38 cellular contexts compared by ENCODE assay signal in genomic region chrX:27924718-27925117, GRCh38. TPM values are rescaled to one million over a fixed set of nuclear protein-coding genes. Genes with fewer than 3 reads are reported as not detected.
"Had no signal": no experiment of that assay in that cellular context is flagged by ENCODE, and none has a peak within 500 bp of the region (broad histone marks: within the 10 kb centered on the region; RNA-seq: fewer than 3 reads in every experiment).

No MANE protein-coding gene starts in this region.

- H3K9me3 ChIP-seq: adrenal gland had no signal

- H3K4me3 Mint-ChIP-seq: activated B cell treated with CpG ODN at 0.5 μM for 24 hours; activated CD4-positive, alpha-beta memory T cell treated with anti-CD3 and anti-CD28 coated beads for 36 hours; activated CD4-positive, alpha-beta T cell treated with anti-CD3 and anti-CD28 coated beads, Interleukin-2, amount 10 ng/mL, durations not matched to agents 24 days and 14 days; activated CD8-positive, alpha-beta T cell treated with anti-CD3 and anti-CD28 coated beads for 36 hours; activated naive CD4-positive, alpha-beta T cell treated with anti-CD3 and anti-CD28 coated beads for 36 hours; activated naive CD8-positive, alpha-beta T cell treated with anti-CD3 and anti-CD28 coated beads for 36 hours; activated T-cell treated with anti-CD3 and anti-CD28 coated beads, Interleukin-2, amount 50 U/mL, for 4 hours; activated T-cell treated with anti-CD3 and anti-CD28 coated beads, Interleukin-2, amount 50 U/mL, for 72 hours; activated T-helper 1 cell treated with anti-CD3 and anti-CD28 coated beads, Interleukin-12 subunit alpha, Interleukin-12 subunit beta, Interleukin-2, Interleukin-4 antibody, amounts not matched to agents 30 ng/mL and 10 ng/mL and 1 ng/mL, durations not matched to agents 14 hours and 24 hours and 36 hours; activated T-helper 17 cell treated with anti-CD3 and anti-CD28 coated beads, Interleukin-2, amount 50 U/mL, for 72 hours; brain; central memory CD8-positive, alpha-beta T cell; T-helper 1 cell treated with Interleukin-12 subunit alpha and Interleukin-12 subunit beta and Interleukin-4 antibody, amounts not matched to agents 30 μg/mL and 1 μg/mL, for 36 hours; T-helper 2 cell treated with Interferon-gamma antibody and Interleukin-4, amounts not matched to agents 5 μg/mL and 100 μg/mL, for 36 hours had no signal

- H3K27me3 Mint-ChIP-seq: activated B cell treated with CpG ODN at 0.5 μM for 24 hours; activated CD4-positive, alpha-beta memory T cell treated with anti-CD3 and anti-CD28 coated beads for 36 hours; activated CD4-positive, alpha-beta T cell treated with anti-CD3 and anti-CD28 coated beads, Interleukin-2, amount 10 ng/mL, durations not matched to agents 24 days and 14 days; activated CD8-positive, alpha-beta T cell treated with anti-CD3 and anti-CD28 coated beads for 36 hours; activated naive CD8-positive, alpha-beta T cell treated with anti-CD3 and anti-CD28 coated beads for 36 hours; activated T-helper 17 cell treated with anti-CD3 and anti-CD28 coated beads, Interleukin-2, amount 50 U/mL, for 72 hours; brain; central memory CD8-positive, alpha-beta T cell had no signal

- H3K36me3 Mint-ChIP-seq: activated CD4-positive, alpha-beta memory T cell treated with anti-CD3 and anti-CD28 coated beads for 36 hours; activated naive CD4-positive, alpha-beta T cell treated with anti-CD3 and anti-CD28 coated beads, Interleukin-2, amount 50 U/mL, for 72 hours; activated naive CD8-positive, alpha-beta T cell treated with anti-CD3 and anti-CD28 coated beads for 36 hours; brain had no signal

- H3K27ac ChIP-seq: adrenal gland, cardiac muscle cell, VCaP had no signal

- H3K4me1 Mint-ChIP-seq: activated B cell treated with CpG ODN at 0.5 μM for 24 hours; activated CD4-positive, alpha-beta T cell treated with anti-CD3 and anti-CD28 coated beads, Interleukin-2, amount 10 ng/mL, durations not matched to agents 24 days and 14 days; activated naive CD8-positive, alpha-beta T cell treated with anti-CD3 and anti-CD28 coated beads for 36 hours; activated T-helper 17 cell treated with anti-CD3 and anti-CD28 coated beads, Interleukin-2, amount 50 U/mL, for 72 hours; brain; central memory CD8-positive, alpha-beta T cell had no signal

- H3K4me3 ChIP-seq: adrenal gland, cardiac muscle cell had no signal

- H3K4me1 ChIP-seq: adrenal gland had no signal

- H3K27ac Mint-ChIP-seq: activated B cell treated with CpG ODN at 0.5 μM for 24 hours; activated CD4-positive, alpha-beta memory T cell treated with anti-CD3 and anti-CD28 coated beads for 36 hours; activated CD4-positive, alpha-beta T cell treated with anti-CD3 and anti-CD28 coated beads, Interleukin-2, amount 10 ng/mL, durations not matched to agents 24 days and 14 days; activated CD8-positive, alpha-beta T cell treated with anti-CD3 and anti-CD28 coated beads for 36 hours; activated naive CD4-positive, alpha-beta T cell treated with anti-CD3 and anti-CD28 coated beads for 36 hours; activated naive CD4-positive, alpha-beta T cell treated with anti-CD3 and anti-CD28 coated beads, Interleukin-2, amount 50 U/mL, for 72 hours; activated naive CD8-positive, alpha-beta T cell treated with anti-CD3 and anti-CD28 coated beads for 36 hours; activated T-cell treated with anti-CD3 and anti-CD28 coated beads, Interleukin-2, amount 50 U/mL, for 72 hours; activated T-helper 1 cell treated with anti-CD3 and anti-CD28 coated beads, Interleukin-12 subunit alpha, Interleukin-12 subunit beta, Interleukin-2, Interleukin-4 antibody, amounts not matched to agents 30 ng/mL and 10 ng/mL and 1 ng/mL, durations not matched to agents 14 hours and 24 hours and 36 hours; activated T-helper 17 cell treated with anti-CD3 and anti-CD28 coated beads, Interleukin-2, amount 50 U/mL, for 72 hours; brain; T-helper 1 cell treated with Interleukin-12 subunit alpha and Interleukin-12 subunit beta and Interleukin-4 antibody, amounts not matched to agents 30 μg/mL and 1 μg/mL, for 36 hours; T-helper 2 cell treated with Interferon-gamma antibody and Interleukin-4, amounts not matched to agents 5 μg/mL and 100 μg/mL, for 36 hours had no signal

- H3K27me3 ChIP-seq: adrenal gland, cardiac muscle cell had no signal

- DNase-seq: activated B cell treated with CpG ODN at 0.5 μM for 24 hours; activated CD4-positive, alpha-beta memory T cell treated with anti-CD3 and anti-CD28 coated beads for 36 hours; activated CD4-positive, alpha-beta T cell treated with anti-CD3 and anti-CD28 coated beads for 4 hours; activated CD4-positive, alpha-beta T cell treated with anti-CD3 and anti-CD28 coated beads, Interleukin-2, amount 10 ng/mL, durations not matched to agents 24 days and 14 days; activated CD4-positive, alpha-beta T cell treated with anti-CD3 and anti-CD28 coated beads, Interleukin-2, amount 50 U/mL, for 1 hour; activated CD4-positive, alpha-beta T cell treated with anti-CD3 and anti-CD28 coated beads, Interleukin-2, amount 50 U/mL, for 4 hours; activated CD4-positive, CD25-positive, alpha-beta regulatory T cell treated with anti-CD3 and anti-CD28 coated beads, Interleukin-2, amount 50 U/mL, for 72 hours; activated CD8-positive, alpha-beta memory T cell treated with anti-CD3 and anti-CD28 coated beads, Interleukin-2, amount 50 U/mL, for 4 hours; activated CD8-positive, alpha-beta T cell treated with anti-CD3 and anti-CD28 coated beads for 36 hours; activated effector memory CD4-positive, alpha-beta T cell treated with anti-CD3 and anti-CD28 coated beads, Interleukin-2, amount 50 U/mL, for 16 hours; activated gamma-delta T cell treated with Interleukin-2 at 50 U/mL for 16 hours; activated naive CD4-positive, alpha-beta T cell; activated naive CD4-positive, alpha-beta T cell treated with anti-CD3 and anti-CD28 coated beads for 36 hours; activated naive CD4-positive, alpha-beta T cell treated with anti-CD3 and anti-CD28 coated beads, Interleukin-2, amount 50 U/mL, for 16 hours; activated naive CD8-positive, alpha-beta T cell treated with anti-CD3 and anti-CD28 coated beads for 36 hours; activated T-cell treated with anti-CD3 and anti-CD28 coated beads for 4 hours; activated T-cell treated with anti-CD3 and anti-CD28 coated beads, Interleukin-2, amount 50 U/mL, for 1 hour; activated T-cell treated with anti-CD3 and anti-CD28 coated beads, Interleukin-2, amount 50 U/mL, for 4 hours; activated T-cell treated with anti-CD3 and anti-CD28 coated beads, Interleukin-2, amount 50 U/mL, for 72 hours; adrenal gland; amniotic stem cell; aorta; caudate nucleus; cerebellar nuclear complex; T-helper 1 cell; T-helper 2 cell; T-helper 9 cell had no signal

- H3K36me3 ChIP-seq: adrenal gland, cardiac muscle cell had no signal

RNA-seq across cellular contexts. Expression of gene DCAF8L1, which starts 56.5 kb away (rescaled TPM):
- total RNA-seq: activated B cell treated with CpG ODN at 0.5 μM for 24 hours; activated CD4-positive, alpha-beta memory T cell treated with anti-CD3 and anti-CD28 coated beads for 36 hours; activated CD4-positive, alpha-beta T cell treated with anti-CD3 and anti-CD28 coated beads, Interleukin-2, amount 10 ng/mL, durations not matched to agents 24 days and 14 days; activated CD8-positive, alpha-beta memory T cell treated with anti-CD3 and anti-CD28 coated beads for 36 hours; activated CD8-positive, alpha-beta T cell treated with anti-CD3 and anti-CD28 coated beads for 36 hours; activated naive CD4-positive, alpha-beta T cell treated with anti-CD3 and anti-CD28 coated beads for 36 hours; activated naive CD4-positive, alpha-beta T cell treated with anti-CD3 and anti-CD28 coated beads, Interleukin-2, amount 50 U/mL, for 72 hours; activated naive CD8-positive, alpha-beta T cell treated with anti-CD3 and anti-CD28 coated beads for 36 hours; activated T-cell treated with anti-CD3 and anti-CD28 coated beads, Interleukin-2, amount 50 U/mL, for 4 hours; activated T-cell treated with anti-CD3 and anti-CD28 coated beads, Interleukin-2, amount 50 U/mL, for 72 hours; activated T-helper 1 cell treated with anti-CD3 and anti-CD28 coated beads, Interleukin-12 subunit alpha, Interleukin-12 subunit beta, Interleukin-2, Interleukin-4 antibody, amounts not matched to agents 30 ng/mL and 10 ng/mL and 1 ng/mL, durations not matched to agents 14 hours and 24 hours and 36 hours; activated T-helper 17 cell treated with anti-CD3 and anti-CD28 coated beads, Interleukin-2, amount 50 U/mL, for 72 hours; adrenal gland; aorta; bronchial epithelial cell; cardiac muscle cell had no signal
- polyA plus RNA-seq: adrenal gland, aorta, cardiac muscle cell had no signal
